Comparison of ENCODE assay signal across 1 cellular context in the genomic region with DNA sequence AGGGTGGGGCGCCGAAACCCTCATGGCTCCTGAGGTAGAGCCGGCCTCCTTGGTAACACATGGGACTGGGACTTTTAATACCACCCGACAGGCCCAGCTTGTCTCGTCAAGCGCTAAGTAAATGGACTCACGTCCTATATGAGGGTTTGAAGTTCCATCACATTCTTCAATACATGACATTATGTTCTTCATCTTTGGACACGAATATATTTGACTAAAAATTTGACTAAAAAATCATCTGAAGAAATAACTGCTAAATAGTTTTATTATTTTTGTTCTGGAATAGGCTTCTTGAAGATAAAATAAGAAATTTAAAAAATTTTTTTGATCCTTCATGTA.
TF ChIP-seq lines count a peak whose summit lies in the region.

No MANE protein-coding gene starts in this region.

TF ChIP-seq in HEK293, 187 proteins besides CTCF, POLR2A, EP300 and RAD21 (continued from another document):
- TF ChIP-seq, protein P1, sequence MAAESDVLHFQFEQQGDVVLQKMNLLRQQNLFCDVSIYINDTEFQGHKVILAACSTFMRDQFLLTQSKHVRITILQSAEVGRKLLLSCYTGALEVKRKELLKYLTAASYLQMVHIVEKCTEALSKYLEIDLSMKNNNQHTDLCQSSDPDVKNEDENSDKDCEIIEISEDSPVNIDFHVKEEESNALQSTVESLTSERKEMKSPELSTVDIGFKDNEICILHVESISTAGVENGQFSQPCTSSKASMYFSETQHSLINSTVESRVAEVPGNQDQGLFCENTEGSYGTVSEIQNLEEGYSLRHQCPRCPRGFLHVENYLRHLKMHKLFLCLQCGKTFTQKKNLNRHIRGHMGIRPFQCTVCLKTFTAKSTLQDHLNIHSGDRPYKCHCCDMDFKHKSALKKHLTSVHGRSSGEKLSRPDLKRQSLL (tag by site-specific recombination; IDR thresholded peaks at IDR 0.05), result no peak
- peak; percentile 60; the same call in 1 of the 2 replicates for TF ChIP-seq ZNF513 (tag by site-specific recombination; IDR thresholded peaks at IDR 0.05)
- no peak for TF ChIP-seq GLI4 (tag by site-specific recombination; IDR thresholded peaks at IDR 0.05)
- peak; percentile 69; the same call in 1 of the 2 replicates for TF ChIP-seq ZNF19 (tag by site-specific recombination; IDR thresholded peaks at IDR 0.05; ENCODE audit: low read depth)
- TF ChIP-seq ZNF510 (tag by site-specific recombination; IDR thresholded peaks at IDR 0.05; ENCODE audit: insufficient replicate concordance), result peak; percentile 100
- peak; percentile 81; the same call in 1 of the 2 replicates for TF ChIP-seq ZNF600 (tag by site-specific recombination; IDR thresholded peaks at IDR 0.05)
- 0 out of 2 replicates have a peak, but pooled peaks have one; percentile 18 for TF ChIP-seq ZXDB (tag by site-specific recombination; IDR thresholded peaks at IDR 0.05)
- TF ChIP-seq ZNF423 (tag by site-specific recombination; IDR thresholded peaks at IDR 0.05), result 0 out of 2 replicates have a peak, but pooled peaks have one; percentile 26
- TF ChIP-seq ZNF324 (tag by site-specific recombination; IDR thresholded peaks at IDR 0.05), result no peak
- peak; percentile 38; the same call in 1 of the 2 replicates for TF ChIP-seq MYNN (tag by site-specific recombination; IDR thresholded peaks at IDR 0.05; ENCODE audit: borderline replicate concordance)
- TF ChIP-seq ZNF394 (tag by site-specific recombination; IDR thresholded peaks at IDR 0.05; ENCODE audit: borderline replicate concordance), result 0 out of 2 replicates have a peak, but pooled peaks have one; percentile 27
- no peak for TF ChIP-seq ZNF416 (tag by site-specific recombination; IDR thresholded peaks at IDR 0.05)
- no peak for TF ChIP-seq ZNF747 (tag by site-specific recombination; IDR thresholded peaks at IDR 0.05)
- no peak for TF ChIP-seq ZNF558 (tag by site-specific recombination; IDR thresholded peaks at IDR 0.05)
- TF ChIP-seq HOXD13 (CRISPR knock-in tag; IDR thresholded peaks at IDR 0.05; ENCODE audit: borderline replicate concordance), result no peak
- TF ChIP-seq ZNF658 (tag by site-specific recombination; IDR thresholded peaks at IDR 0.05), result no peak
- no peak for TF ChIP-seq ZSCAN16 (tag by site-specific recombination; IDR thresholded peaks at IDR 0.05)
- no peak for TF ChIP-seq ZNF585B (tag by site-specific recombination; IDR thresholded peaks at IDR 0.05)
- TF ChIP-seq, protein P2, sequence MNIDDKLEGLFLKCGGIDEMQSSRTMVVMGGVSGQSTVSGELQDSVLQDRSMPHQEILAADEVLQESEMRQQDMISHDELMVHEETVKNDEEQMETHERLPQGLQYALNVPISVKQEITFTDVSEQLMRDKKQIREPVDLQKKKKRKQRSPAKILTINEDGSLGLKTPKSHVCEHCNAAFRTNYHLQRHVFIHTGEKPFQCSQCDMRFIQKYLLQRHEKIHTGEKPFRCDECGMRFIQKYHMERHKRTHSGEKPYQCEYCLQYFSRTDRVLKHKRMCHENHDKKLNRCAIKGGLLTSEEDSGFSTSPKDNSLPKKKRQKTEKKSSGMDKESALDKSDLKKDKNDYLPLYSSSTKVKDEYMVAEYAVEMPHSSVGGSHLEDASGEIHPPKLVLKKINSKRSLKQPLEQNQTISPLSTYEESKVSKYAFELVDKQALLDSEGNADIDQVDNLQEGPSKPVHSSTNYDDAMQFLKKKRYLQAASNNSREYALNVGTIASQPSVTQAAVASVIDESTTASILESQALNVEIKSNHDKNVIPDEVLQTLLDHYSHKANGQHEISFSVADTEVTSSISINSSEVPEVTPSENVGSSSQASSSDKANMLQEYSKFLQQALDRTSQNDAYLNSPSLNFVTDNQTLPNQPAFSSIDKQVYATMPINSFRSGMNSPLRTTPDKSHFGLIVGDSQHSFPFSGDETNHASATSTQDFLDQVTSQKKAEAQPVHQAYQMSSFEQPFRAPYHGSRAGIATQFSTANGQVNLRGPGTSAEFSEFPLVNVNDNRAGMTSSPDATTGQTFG (tag by site-specific recombination; IDR thresholded peaks at IDR 0.05; ENCODE audit: borderline replicate concordance), result no peak
- no peak for TF ChIP-seq ZEB2 (tag by site-specific recombination; IDR thresholded peaks at IDR 0.05)
- TF ChIP-seq SP3 (tag by site-specific recombination; IDR thresholded peaks at IDR 0.05), result no peak
- peak; percentile 6; the same call in 1 of the 2 replicates for TF ChIP-seq ZSCAN30 (tag by site-specific recombination; IDR thresholded peaks at IDR 0.05)
- peak; percentile 49; the same call in 1 of the 2 replicates for TF ChIP-seq ZNF626 (tag by site-specific recombination; IDR thresholded peaks at IDR 0.05)
